ENCODE assay signal across 8 cellular contexts in the genomic region with DNA sequence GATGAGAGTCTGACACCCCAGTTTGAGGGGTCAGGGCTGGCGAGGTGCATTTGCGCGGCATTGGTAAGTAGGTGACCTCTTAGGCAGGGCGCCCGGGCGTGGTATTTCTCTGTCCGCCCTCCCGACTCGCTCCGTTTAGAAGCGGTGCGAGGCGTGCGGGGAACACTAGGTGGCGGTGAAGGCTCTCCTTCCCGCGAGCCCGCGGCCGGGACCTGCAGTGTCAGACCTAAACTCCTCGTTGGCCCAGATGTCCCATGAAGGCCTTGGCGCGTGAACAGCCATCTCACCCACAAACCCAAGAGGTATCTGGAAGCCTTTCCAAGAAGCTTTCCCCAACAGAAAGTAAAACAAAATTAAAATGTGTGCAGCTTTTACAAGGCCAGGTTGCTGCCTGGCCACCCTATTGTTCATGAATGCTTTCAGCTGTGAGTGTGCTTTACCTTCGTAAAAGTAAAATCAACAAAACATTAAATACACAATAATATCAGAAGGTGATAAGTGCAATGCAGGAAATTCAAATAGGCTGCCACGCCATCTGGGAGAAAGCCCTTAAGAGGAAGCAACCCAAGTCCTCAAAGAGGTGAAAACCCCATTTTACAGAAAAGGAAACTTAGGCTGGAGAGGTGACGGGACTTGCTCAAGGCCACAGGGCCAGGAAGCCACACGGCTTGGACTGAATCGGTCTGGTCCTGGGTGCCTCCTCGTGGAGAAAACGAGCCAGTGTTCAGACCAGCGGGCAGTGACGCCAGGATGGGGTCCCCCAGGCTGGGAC.
DNase-seq lines count a peak whose midpoint lies in the region; ATAC-seq and TF ChIP-seq lines count a peak whose summit lies in the region.

No MANE protein-coding gene starts in this region.

- intact Hi-C loops in OCI-LY7 (cut with micrococcal nuclease; ENCODE audit: unreplicated experiment) (loop anchor here (2.0 kb wide), 2 partner anchors 144 to 676 kb away; no protein-coding TSS in a partner anchor), natural killer cell (cut with micrococcal nuclease) (loop anchor here (2.0 kb wide), 1 partner anchor 650 kb away; no protein-coding TSS in a partner anchor)

- peak overlapping the region; percentile 51; the same call in 1 of the 2 replicates for H2AFZ ChIP-seq in OCI-LY7 (ENCODE audit: low read length)

- no peak overlapping the region for H3K27ac ChIP-seq in OCI-LY7 (ENCODE audit: low read depth, low read length, poor library complexity, severe bottlenecking)

- H4K20me1 ChIP-seq in OCI-LY7 (ENCODE audit: insufficient read depth, low read length): no peaks in the 10 kb centered on the region; the same call in 1 of the 2 replicates

- no TSS peak for BruUV-seq in OCI-LY7 (replicated peaks; lab: Mats Ljungman, UMichigan)

- peaks cover 10 to 14% of the 10 kb centered on the region in 2 donors for H3K4me1 Mint-ChIP-seq in natural killer cell

- peak; percentile 91 for TF ChIP-seq CTCF in OCI-LY7 (conservative IDR thresholded peaks at IDR 0.05; ENCODE audit: low read length)
- TF ChIP-seq CTCF in natural killer cell (IDR thresholded peaks at IDR 0.05): peak; percentile 68

- H3K4me3 ChIP-seq in OCI-LY7 (ENCODE audit: low read depth, low read length, poor library complexity, severe bottlenecking): no peak overlapping the region

- H3K27ac Mint-ChIP-seq in natural killer cell: no peak overlapping the region

- CTCF ChIA-PET in OCI-LY7 (lab: Charles Lee; ENCODE audit: unreplicated experiment): no interaction called here

- H3K4me1 ChIP-seq in OCI-LY7 (ENCODE audit: insufficient read depth, low read length, poor library complexity, severe bottlenecking): peaks cover 3% of the 10 kb centered on the region

- H3K79me2 ChIP-seq in OCI-LY7 (ENCODE audit: insufficient read depth, low read depth, low read length): no peaks in the 10 kb centered on the region

- POLR2A ChIA-PET in OCI-LY7 (lab: Charles Lee): no interaction called here

- DNase-seq in CMK (ENCODE audit: low read depth): peak; percentile 35
- peak; percentile 94 for DNase-seq in HT-29 (ENCODE audit: low spot score)
- DNase-seq in OCI-LY7 (ENCODE audit: low spot score): peak; percentile 78
- DNase-seq in activated T-cell treated with anti-CD3 and anti-CD28 coated beads for 4 hours: peak; percentile 58
- peak; percentile 67 to 78 for DNase-seq in erythroblast (lab: John Stamatoyannopoulos, UW)
- DNase-seq in natural killer cell: peak; percentile 61
- DNase-seq in stimulated activated CD8-positive, alpha-beta memory T cell treated with anti-CD3 and anti-CD28 coated beads, Interleukin-7, amount 100 ng/mL, for 48 hours (ENCODE audit: extremely low read depth in 1 of 2, low read depth in 1 of 2): peak; percentile 40 to 50

- no peaks in the 10 kb centered on the region for H3K9me3 Mint-ChIP-seq in natural killer cell

- no peaks in the 10 kb centered on the region for H3K36me3 ChIP-seq in OCI-LY7 (ENCODE audit: insufficient read depth, low read length)

- TF ChIP-seq POLR2A in erythroblast (IDR thresholded peaks at IDR 0.05; ENCODE audit: low read length): no peak

- peaks cover 22 to 24% of the 10 kb centered on the region in 2 donors for H3K27me3 Mint-ChIP-seq in natural killer cell (ENCODE audit: low read depth in 2 of 2)

- peak overlapping the region; percentile 13 for H3K4me3 Mint-ChIP-seq in natural killer cell

- peak overlapping the region; percentile 33; the same call in 1 of the 2 replicates for H3K4me2 ChIP-seq in OCI-LY7 (ENCODE audit: low read length)

- no peaks in the 10 kb centered on the region for H3K9me2 ChIP-seq in OCI-LY7 (ENCODE audit: insufficient read depth, low read length)

- H3K36me3 Mint-ChIP-seq in natural killer cell: no peaks in the 10 kb centered on the region

- H3K9me3 ChIP-seq in OCI-LY7 (ENCODE audit: low read length): no peaks in the 10 kb centered on the region

- peak; percentile 85 for ATAC-seq in GM19467 (IDR thresholded peaks at IDR 0.05; ENCODE audit: unreplicated experiment)
- peak; percentile 79 to 97 (median 96) for ATAC-seq in natural killer cell

Comparison
In these comparisons a context has a peak if more than half of its experiments do, and no peak if none do; other contexts are left out.
1. DNase-seq: peak in every context shown above with its lines; median percentile 94 in HT-29; 78 in OCI-LY7; 72 in erythroblast; 61 in natural killer cell; 58 in activated T-cell treated with anti-CD3 and anti-CD28 coated beads for 4 hours; 45 in stimulated activated CD8-positive, alpha-beta memory T cell treated with anti-CD3 and anti-CD28 coated beads, Interleukin-7, amount 100 ng/mL, for 48 hours; 35 in CMK.